In genomic region chr10:118107040-118107439, GRCh38 we compare ENCODE assay signal across 23 cellular contexts.
"Had no signal": no experiment of that assay in that cellular context is flagged by ENCODE, and none has a peak within 500 bp of the region (broad histone marks: within the 10 kb centered on the region; RNA-seq: fewer than 3 reads in every experiment).

No MANE protein-coding gene starts in this region.

- H2AFZ ChIP-seq: neural progenitor cell had no signal

- H3K27ac ChIP-seq: left lung, lower lobe of right lung, neural progenitor cell, right atrium auricular region, tibial nerve, WERI-Rb-1 had no signal

- H3K36me3 ChIP-seq: left lung, lower lobe of right lung, neural progenitor cell, right atrium auricular region, tibial nerve, WERI-Rb-1 had no signal

- H3K9me3 ChIP-seq: left lung, lower lobe of right lung, right atrium auricular region, tibial nerve had no signal

- FAIRE-seq: colon, TTC549 had no signal

- H3K4me1 ChIP-seq: left lung, lower lobe of right lung, right atrium auricular region, tibial nerve had no signal

- DNase-seq: activated CD4-positive, alpha-beta T cell treated with anti-CD3 and anti-CD28 coated beads for 48 hours; activated CD4-positive, alpha-beta T cell treated with anti-CD3 and anti-CD28 coated beads, Interleukin-2, amount 50 U/mL, for 48 hours; activated CD8-positive, alpha-beta memory T cell treated with anti-CD3 and anti-CD28 coated beads, Interleukin-2, amount 50 U/mL, for 48 hours; activated gamma-delta T cell treated with Interleukin-2 at 50 U/mL for 16 hours; activated naive CD4-positive, alpha-beta T cell treated with anti-CD3 and anti-CD28 coated beads, Interleukin-2, amount 50 U/mL, for 16 hours; activated T-cell treated with anti-CD3 and anti-CD28 coated beads, Interleukin-2, amount 50 U/mL, for 24 hours; amniotic stem cell; effector memory CD8-positive, alpha-beta T cell; kidney glomerular epithelial cell; left lung; lower lobe of right lung; natural killer cell; occipital lobe; stimulated activated CD4-positive, alpha-beta T cell treated with anti-CD3 and anti-CD28 coated beads, Interleukin-15, amount 100 ng/mL, for 24 hours; stimulated activated CD4-positive, alpha-beta T cell treated with anti-CD3 and anti-CD28 coated beads, Interleukin-2, amount 100 ng/mL, for 24 hours; stimulated activated naive B cell treated with anti-CD40 and anti-IgM and Interleukin-4, amounts not matched to agents 10 μg/mL and 1 μg/mL and 100 μg/mL, for 72 hours; T-helper 9 cell had no signal

- ATAC-seq: effector memory CD8-positive, alpha-beta T cell; natural killer cell; stimulated activated naive B cell treated with anti-CD40 and anti-IgM and Interleukin-4, amounts not matched to agents 10 μg/mL and 1 μg/mL and 100 μg/mL, for 72 hours had no signal

- H3K27me3 ChIP-seq: left lung, neural progenitor cell, right atrium auricular region, tibial nerve had no signal

- H3K9ac ChIP-seq: neural progenitor cell had no signal

- H3K4me3 ChIP-seq: left lung, lower lobe of right lung, neural progenitor cell, right atrium auricular region, tibial nerve had no signal
